In the genomic region with DNA sequence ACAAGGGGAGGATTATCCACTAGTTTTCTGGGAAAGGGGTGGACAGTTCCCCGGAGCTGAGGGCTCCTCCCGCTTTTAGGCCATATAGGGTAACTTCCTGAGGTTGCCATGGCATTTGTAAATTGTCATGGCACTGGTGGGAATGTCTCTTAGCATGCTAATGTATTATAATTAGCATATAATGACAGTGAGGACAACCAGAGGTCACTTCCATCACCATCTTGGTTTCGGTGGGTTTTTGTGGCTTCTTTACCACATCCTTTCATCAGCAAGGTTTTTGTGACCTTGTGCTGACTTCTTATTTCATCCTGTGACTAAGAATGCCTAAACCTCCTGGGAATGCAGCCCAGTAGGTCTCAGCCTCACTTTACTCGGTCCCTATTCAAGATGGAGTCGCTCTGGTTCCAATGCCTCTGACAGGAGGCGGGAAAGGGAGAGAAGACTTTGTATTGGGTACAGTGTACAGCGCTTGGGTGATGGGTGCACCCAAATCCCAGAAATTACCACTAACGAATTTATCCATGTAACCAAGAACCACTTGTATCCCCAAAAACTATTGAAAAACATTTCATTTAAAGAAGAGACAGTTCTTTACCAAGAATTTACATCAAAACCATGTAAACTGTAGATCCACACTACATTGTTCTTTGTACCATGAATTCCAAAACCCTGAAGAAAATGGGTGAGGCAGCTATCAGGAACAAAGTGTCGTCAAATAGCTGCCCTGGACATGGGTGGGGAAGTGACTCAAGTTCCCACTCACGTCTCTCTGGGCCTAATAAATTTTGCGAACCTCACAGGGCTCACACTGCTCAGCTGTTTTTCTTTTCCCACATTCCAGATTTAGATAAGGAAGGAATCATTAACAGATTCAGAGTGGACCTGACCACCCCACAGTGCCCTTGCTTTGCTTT, we compare ENCODE assay signal across 10 cellular contexts. TPM values are rescaled to one million over a fixed set of nuclear protein-coding genes. Genes with fewer than 3 reads are reported as not detected.
A peak's percentile ranks its signal among the peaks of the same experiment; 100 is the strongest.
DNase-seq lines count a peak whose midpoint lies in the region; ATAC-seq lines count a peak whose summit lies in the region.
"Had no signal": no experiment of that assay in that cellular context is flagged by ENCODE, and none has a peak within 500 bp of the region (broad histone marks: within the 10 kb centered on the region; RNA-seq: fewer than 3 reads in every experiment).

No MANE protein-coding gene starts in this region.

- no peak overlapping the region for H3K4me3 Mint-ChIP-seq in activated CD8-positive, alpha-beta T cell treated with anti-CD3 and anti-CD28 coated beads, Interleukin-2, amount 10 ng/mL, durations not matched to agents 7 days and 5 days
- H3K4me3 Mint-ChIP-seq in natural killer cell treated with Interleukin-12 subunit alpha and Interleukin-12 subunit beta and Interleukin-15 and Interleukin-18, amount 100 ng/mL, for 72 hours: no peak overlapping the region

- CTCF ChIA-PET in activated CD8-positive, alpha-beta T cell treated with anti-CD3 and anti-CD28 coated beads, Interleukin-2, amount 10 ng/mL, durations not matched to agents 7 days and 5 days (lab: Charles Lee): no interaction called here

- POLR2A ChIA-PET in activated CD8-positive, alpha-beta T cell treated with anti-CD3 and anti-CD28 coated beads, Interleukin-2, amount 10 ng/mL, durations not matched to agents 7 days and 5 days (lab: Charles Lee): no interaction called here

- H3K27me3 Mint-ChIP-seq in activated CD8-positive, alpha-beta T cell treated with anti-CD3 and anti-CD28 coated beads, Interleukin-2, amount 10 ng/mL, durations not matched to agents 7 days and 5 days (ENCODE audit: low read depth): peaks cover 51% of the 10 kb centered on the region
- H3K27me3 Mint-ChIP-seq in natural killer cell treated with Interleukin-12 subunit alpha and Interleukin-12 subunit beta and Interleukin-15 and Interleukin-18, amount 100 ng/mL, for 72 hours: peaks cover 26 to 42% of the 10 kb centered on the region in 2 donors

- ATAC-seq in GM18873 (IDR thresholded peaks at IDR 0.05; ENCODE audit: low FRiP score, unreplicated experiment) (peak; percentile 38), HG03060 (IDR thresholded peaks at IDR 0.05; ENCODE audit: low read depth, unreplicated experiment) (peak; percentile 42), HG02884 (IDR thresholded peaks at IDR 0.05; ENCODE audit: unreplicated experiment) (no peak)
- ATAC-seq in activated CD8-positive, alpha-beta T cell treated with anti-CD3 and anti-CD28 coated beads, Interleukin-2, amount 10 ng/mL, durations not matched to agents 7 days and 5 days: peak; percentile 31
- peak; percentile 40 to 68 for ATAC-seq in natural killer cell treated with Interleukin-12 subunit alpha and Interleukin-12 subunit beta and Interleukin-15 and Interleukin-18, amount 100 ng/mL, for 72 hours

- peaks cover 55% of the 10 kb centered on the region for H3K4me1 Mint-ChIP-seq in activated CD8-positive, alpha-beta T cell treated with anti-CD3 and anti-CD28 coated beads, Interleukin-2, amount 10 ng/mL, durations not matched to agents 7 days and 5 days (ENCODE audit: low read depth)
- peaks cover 13 to 18% of the 10 kb centered on the region in 2 donors for H3K4me1 Mint-ChIP-seq in natural killer cell treated with Interleukin-12 subunit alpha and Interleukin-12 subunit beta and Interleukin-15 and Interleukin-18, amount 100 ng/mL, for 72 hours (ENCODE audit: low read depth in 2 of 2)

- peak; percentile 66 for DNase-seq in activated CD8-positive, alpha-beta T cell treated with anti-CD3 and anti-CD28 coated beads, Interleukin-2, amount 10 ng/mL, durations not matched to agents 7 days and 5 days
- DNase-seq in natural killer cell treated with Interleukin-12 subunit alpha and Interleukin-12 subunit beta and Interleukin-15 and Interleukin-18, amount 100 ng/mL, for 72 hours (ENCODE audit: low spot score): no peak
- DNase-seq in DMS53 treated with DMSO at 0.1 percent for 48 hours (lab: John Stamatoyannopoulos, UW; ENCODE audit: unreplicated experiment) (no peak), germinal center (ENCODE audit: low spot score) (no peak), GM03348 (ENCODE audit: low spot score) (no peak)
- DNase-seq: activated naive CD4-positive, alpha-beta T cell treated with anti-CD3 and anti-CD28 coated beads, Interleukin-2, amount 50 U/mL, for 16 hours had no signal

- H3K36me3 Mint-ChIP-seq in activated CD8-positive, alpha-beta T cell treated with anti-CD3 and anti-CD28 coated beads, Interleukin-2, amount 10 ng/mL, durations not matched to agents 7 days and 5 days (ENCODE audit: low read depth): peaks cover 3% of the 10 kb centered on the region
- no peaks in the 10 kb centered on the region for H3K36me3 Mint-ChIP-seq in natural killer cell treated with Interleukin-12 subunit alpha and Interleukin-12 subunit beta and Interleukin-15 and Interleukin-18, amount 100 ng/mL, for 72 hours

- H3K27ac Mint-ChIP-seq in activated CD8-positive, alpha-beta T cell treated with anti-CD3 and anti-CD28 coated beads, Interleukin-2, amount 10 ng/mL, durations not matched to agents 7 days and 5 days: no peak overlapping the region
- H3K27ac Mint-ChIP-seq in natural killer cell treated with Interleukin-12 subunit alpha and Interleukin-12 subunit beta and Interleukin-15 and Interleukin-18, amount 100 ng/mL, for 72 hours: no peak overlapping the region

- H3K9me3 Mint-ChIP-seq in activated CD8-positive, alpha-beta T cell treated with anti-CD3 and anti-CD28 coated beads, Interleukin-2, amount 10 ng/mL, durations not matched to agents 7 days and 5 days (ENCODE audit: insufficient read depth): no peaks in the 10 kb centered on the region
- no peaks in the 10 kb centered on the region for H3K9me3 Mint-ChIP-seq in natural killer cell treated with Interleukin-12 subunit alpha and Interleukin-12 subunit beta and Interleukin-15 and Interleukin-18, amount 100 ng/mL, for 72 hours

RNA-seq across cellular contexts. Expression of gene SLC2A5, which starts 8.9 kb away (rescaled TPM):
- not detected for total RNA-seq in activated CD8-positive, alpha-beta T cell treated with anti-CD3 and anti-CD28 coated beads, Interleukin-2, amount 10 ng/mL, durations not matched to agents 7 days and 5 days
- not detected for total RNA-seq in natural killer cell treated with Interleukin-12 subunit alpha and Interleukin-12 subunit beta and Interleukin-15 and Interleukin-18, amount 100 ng/mL, for 72 hours

RNA-seq across cellular contexts. Expression of gene GPR157, which starts 50.6 kb away (rescaled TPM):
- total RNA-seq in activated CD8-positive, alpha-beta T cell treated with anti-CD3 and anti-CD28 coated beads, Interleukin-2, amount 10 ng/mL, durations not matched to agents 7 days and 5 days: 1 to 10 TPM; 1.2 to 1.4 TPM
- 1 to 10 TPM; 1.6 to 2.9 TPM for total RNA-seq in natural killer cell treated with Interleukin-12 subunit alpha and Interleukin-12 subunit beta and Interleukin-15 and Interleukin-18, amount 100 ng/mL, for 72 hours

RNA-seq across cellular contexts. Expression of gene SLC2A7, which starts 52.1 kb away (rescaled TPM):
- under 1 TPM; 0.16 to 0.18 TPM for total RNA-seq in activated CD8-positive, alpha-beta T cell treated with anti-CD3 and anti-CD28 coated beads, Interleukin-2, amount 10 ng/mL, durations not matched to agents 7 days and 5 days
- not detected for total RNA-seq in natural killer cell treated with Interleukin-12 subunit alpha and Interleukin-12 subunit beta and Interleukin-15 and Interleukin-18, amount 100 ng/mL, for 72 hours
- total RNA-seq: liver had no signal
